In the genomic region with DNA sequence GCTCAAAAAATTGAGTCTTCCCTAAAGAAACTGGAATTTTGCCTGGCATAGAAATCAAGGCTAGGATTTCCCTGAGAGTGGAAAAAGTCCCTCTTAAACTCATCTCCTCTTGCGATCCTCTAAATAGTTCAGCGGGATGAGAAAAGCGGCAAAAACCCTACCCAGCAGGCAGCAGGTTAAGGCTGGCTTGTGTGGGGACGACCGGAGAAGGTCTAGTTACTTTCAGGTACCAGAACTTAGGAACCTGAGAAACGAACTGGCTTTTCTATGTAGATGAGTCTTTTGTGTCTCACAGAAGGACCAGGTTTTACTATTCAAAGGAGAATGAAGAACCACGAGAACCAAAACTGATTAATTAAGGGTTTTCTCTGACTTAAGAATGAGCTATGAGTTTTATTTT, we compare ENCODE assay signal across 1 cellular context.
TF ChIP-seq lines count a peak whose summit lies in the region.

No MANE protein-coding gene starts in this region.

TF ChIP-seq in WTC11, 78 proteins besides CTCF, POLR2A, EP300 and RAD21 (continued from another document):
- TF ChIP-seq, protein P1, sequence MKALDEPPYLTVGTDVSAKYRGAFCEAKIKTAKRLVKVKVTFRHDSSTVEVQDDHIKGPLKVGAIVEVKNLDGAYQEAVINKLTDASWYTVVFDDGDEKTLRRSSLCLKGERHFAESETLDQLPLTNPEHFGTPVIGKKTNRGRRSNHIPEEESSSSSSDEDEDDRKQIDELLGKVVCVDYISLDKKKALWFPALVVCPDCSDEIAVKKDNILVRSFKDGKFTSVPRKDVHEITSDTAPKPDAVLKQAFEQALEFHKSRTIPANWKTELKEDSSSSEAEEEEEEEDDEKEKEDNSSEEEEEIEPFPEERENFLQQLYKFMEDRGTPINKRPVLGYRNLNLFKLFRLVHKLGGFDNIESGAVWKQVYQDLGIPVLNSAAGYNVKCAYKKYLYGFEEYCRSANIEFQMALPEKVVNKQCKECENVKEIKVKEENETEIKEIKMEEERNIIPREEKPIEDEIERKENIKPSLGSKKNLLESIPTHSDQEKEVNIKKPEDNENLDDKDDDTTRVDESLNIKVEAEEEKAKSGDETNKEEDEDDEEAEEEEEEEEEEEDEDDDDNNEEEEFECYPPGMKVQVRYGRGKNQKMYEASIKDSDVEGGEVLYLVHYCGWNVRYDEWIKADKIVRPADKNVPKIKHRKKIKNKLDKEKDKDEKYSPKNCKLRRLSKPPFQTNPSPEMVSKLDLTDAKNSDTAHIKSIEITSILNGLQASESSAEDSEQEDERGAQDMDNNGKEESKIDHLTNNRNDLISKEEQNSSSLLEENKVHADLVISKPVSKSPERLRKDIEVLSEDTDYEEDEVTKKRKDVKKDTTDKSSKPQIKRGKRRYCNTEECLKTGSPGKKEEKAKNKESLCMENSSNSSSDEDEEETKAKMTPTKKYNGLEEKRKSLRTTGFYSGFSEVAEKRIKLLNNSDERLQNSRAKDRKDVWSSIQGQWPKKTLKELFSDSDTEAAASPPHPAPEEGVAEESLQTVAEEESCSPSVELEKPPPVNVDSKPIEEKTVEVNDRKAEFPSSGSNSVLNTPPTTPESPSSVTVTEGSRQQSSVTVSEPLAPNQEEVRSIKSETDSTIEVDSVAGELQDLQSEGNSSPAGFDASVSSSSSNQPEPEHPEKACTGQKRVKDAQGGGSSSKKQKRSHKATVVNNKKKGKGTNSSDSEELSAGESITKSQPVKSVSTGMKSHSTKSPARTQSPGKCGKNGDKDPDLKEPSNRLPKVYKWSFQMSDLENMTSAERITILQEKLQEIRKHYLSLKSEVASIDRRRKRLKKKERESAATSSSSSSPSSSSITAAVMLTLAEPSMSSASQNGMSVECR (CRISPR knock-in tag; IDR thresholded peaks at IDR 0.05; ENCODE audit: borderline replicate concordance): no peak
- TF ChIP-seq ZNF121 (CRISPR knock-in tag; IDR thresholded peaks at IDR 0.05): no peak
- TF ChIP-seq, protein P2, sequence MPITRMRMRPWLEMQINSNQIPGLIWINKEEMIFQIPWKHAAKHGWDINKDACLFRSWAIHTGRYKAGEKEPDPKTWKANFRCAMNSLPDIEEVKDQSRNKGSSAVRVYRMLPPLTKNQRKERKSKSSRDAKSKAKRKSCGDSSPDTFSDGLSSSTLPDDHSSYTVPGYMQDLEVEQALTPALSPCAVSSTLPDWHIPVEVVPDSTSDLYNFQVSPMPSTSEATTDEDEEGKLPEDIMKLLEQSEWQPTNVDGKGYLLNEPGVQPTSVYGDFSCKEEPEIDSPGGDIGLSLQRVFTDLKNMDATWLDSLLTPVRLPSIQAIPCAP (CRISPR knock-in tag; IDR thresholded peaks at IDR 0.05): no peak
- TF ChIP-seq, protein P3, sequence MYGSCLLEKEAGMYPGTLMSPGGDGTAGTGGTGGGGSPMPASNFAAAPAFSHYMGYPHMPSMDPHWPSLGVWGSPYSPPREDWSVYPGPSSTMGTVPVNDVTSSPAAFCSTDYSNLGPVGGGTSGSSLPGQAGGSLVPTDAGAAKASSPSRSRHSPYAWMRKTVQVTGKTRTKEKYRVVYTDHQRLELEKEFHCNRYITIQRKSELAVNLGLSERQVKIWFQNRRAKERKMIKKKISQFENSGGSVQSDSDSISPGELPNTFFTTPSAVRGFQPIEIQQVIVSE (CRISPR knock-in tag; IDR thresholded peaks at IDR 0.05; ENCODE audit: borderline replicate concordance): no peak
